23 cellular contexts compared by ENCODE assay signal in the genomic region with DNA sequence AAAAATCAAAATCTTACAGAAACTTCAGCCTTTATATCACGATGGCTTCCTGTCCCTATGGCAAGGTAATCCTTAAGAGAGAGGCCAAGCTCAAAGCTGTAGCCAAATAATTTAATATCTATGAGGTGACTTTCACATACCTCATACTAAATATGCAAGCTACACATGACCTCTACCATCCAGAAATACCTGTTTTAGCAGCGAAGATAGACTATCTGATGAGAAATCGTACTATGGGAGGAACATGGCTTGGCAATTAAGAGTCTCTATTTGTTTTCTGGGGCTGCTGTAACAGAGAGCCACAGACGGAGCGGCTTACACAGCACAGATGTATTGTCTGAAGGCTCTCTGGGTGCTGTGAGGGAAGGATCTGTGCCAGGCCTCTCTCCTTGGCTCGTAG. TPM values are rescaled to one million over a fixed set of nuclear protein-coding genes. Genes with fewer than 3 reads are reported as not detected.
"Had no signal": no experiment of that assay in that cellular context is flagged by ENCODE, and none has a peak within 500 bp of the region (broad histone marks: within the 10 kb centered on the region; RNA-seq: fewer than 3 reads in every experiment).

No MANE protein-coding gene starts in this region.

- H3K36me3 ChIP-seq: left ventricle myocardium inferior, lower lobe of right lung, neutrophil, stomach, thoracic aorta, transverse colon had no signal

- H3K4me1 ChIP-seq: foreskin keratinocyte, left ventricle myocardium inferior, lower lobe of right lung, stomach, transverse colon had no signal

- H3K27me3 Mint-ChIP-seq: natural killer cell treated with Interleukin-12 subunit alpha and Interleukin-12 subunit beta and Interleukin-15 and Interleukin-18, amount 100 ng/mL, for 72 hours had no signal

- H3K27ac ChIP-seq: coronary artery, foreskin keratinocyte, left ventricle myocardium inferior, lower lobe of right lung, neutrophil, stomach, thoracic aorta, transverse colon had no signal

- H3K9me3 ChIP-seq: left ventricle myocardium inferior, lower lobe of right lung, neutrophil, stomach, thoracic aorta, transverse colon had no signal

- H3K4me3 Mint-ChIP-seq: endodermal cell; memory B cell; natural killer cell treated with Interleukin-12 subunit alpha and Interleukin-12 subunit beta and Interleukin-15 and Interleukin-18, amount 100 ng/mL, for 72 hours had no signal

- H3K4me3 ChIP-seq: coronary artery, hepatocyte, left ventricle myocardium inferior, lower lobe of right lung, stomach, thoracic aorta, transverse colon had no signal

- H3K27ac Mint-ChIP-seq: endodermal cell; memory B cell; natural killer cell treated with Interleukin-12 subunit alpha and Interleukin-12 subunit beta and Interleukin-15 and Interleukin-18, amount 100 ng/mL, for 72 hours had no signal

- H3K4me1 Mint-ChIP-seq: memory B cell had no signal

- H3K36me3 Mint-ChIP-seq: memory B cell; natural killer cell treated with Interleukin-12 subunit alpha and Interleukin-12 subunit beta and Interleukin-15 and Interleukin-18, amount 100 ng/mL, for 72 hours had no signal

- H3K27me3 ChIP-seq: foreskin keratinocyte, hepatocyte, neutrophil, stomach, transverse colon had no signal

- H3K9me3 Mint-ChIP-seq: endodermal cell; natural killer cell treated with Interleukin-12 subunit alpha and Interleukin-12 subunit beta and Interleukin-15 and Interleukin-18, amount 100 ng/mL, for 72 hours had no signal

- DNase-seq: effector CD4-positive, alpha-beta T cell; endodermal cell; erythroblast; foreskin keratinocyte; head of caudate nucleus; kidney; left cardiac atrium; left ventricle myocardium inferior; lower lobe of right lung; midbrain; right cardiac atrium; small intestine; stimulated activated CD4-positive, alpha-beta T cell treated with anti-CD3 and anti-CD28 coated beads, Interleukin-12 subunit alpha, Interleukin-12 subunit beta, amount 100 ng/mL, for 4 hours; stimulated activated naive CD4-positive, alpha-beta T cell; stomach; substantia nigra; transverse colon had no signal

RNA-seq across cellular contexts. Expression of gene SALL4, which starts 31.0 kb away (rescaled TPM):
- total RNA-seq: right cardiac atrium, thoracic aorta had no signal
